ENCODE assay signal across 8 cellular contexts in genomic region chr10:26860542-26861325, GRCh38. TPM values are rescaled to one million over a fixed set of nuclear protein-coding genes. Genes with fewer than 3 reads are reported as not detected.
DNase-seq lines count a peak whose midpoint lies in the region; ATAC-seq and TF ChIP-seq lines count a peak whose summit lies in the region.

Gene ABI1 (minus strand): TSS chr10:26860958. CDS start chr10:26860863, 95 bp downstream.

- H3K4me3 Mint-ChIP-seq in activated CD4-positive, alpha-beta T cell treated with anti-CD3 and anti-CD28 coated beads, Interleukin-2, amount 10 ng/mL, durations not matched to agents 24 days and 14 days: peak within 1 kb of the TSS; percentile 88

- peak within 1 kb of the TSS; percentile 77 to 93 (median 87); a peak in 21 of 22 replicates for H3K4me2 ChIP-seq in BLaER1 treated with 17β-estradiol and CSF1 and Interleukin-3, amounts not matched to agents 10 nM and 100 nM

- peak; percentile 65 for ATAC-seq in HG03460 (IDR thresholded peaks at IDR 0.05; ENCODE audit: unreplicated experiment)

- H3K36me3 Mint-ChIP-seq in activated CD4-positive, alpha-beta T cell treated with anti-CD3 and anti-CD28 coated beads, Interleukin-2, amount 10 ng/mL, durations not matched to agents 24 days and 14 days (ENCODE audit: low read depth): peaks cover 9% of the 10 kb centered on the region

- peak; percentile 79 for TF ChIP-seq CTCF in colonic mucosa (IDR thresholded peaks at IDR 0.05)

- H4K20me1 ChIP-seq in BLaER1 treated with 17β-estradiol and CSF1 and Interleukin-3, amounts not matched to agents 10 nM and 100 nM: peaks cover 37 to 48% (median 40%) of the 10 kb centered on the region in 11 experiments

- H3K27me3 ChIP-seq in BLaER1 treated with 17β-estradiol and CSF1 and Interleukin-3, amounts not matched to agents 10 nM and 100 nM: no peaks in the 10 kb centered on the region
- H3K27me3 ChIP-seq in colonic mucosa: no peaks in the 10 kb centered on the region

- DNase-seq in GM19240 (ENCODE audit: insufficient read length, low spot score) (peak; percentile 85), NCI-H526 treated with DMSO at 0.1 percent for 48 hours (lab: John Stamatoyannopoulos, UW) (peak; percentile 93), colonic mucosa (peak; percentile 98), kidney tubule cell (ENCODE audit: low spot score) (peak; percentile 99)
- DNase-seq in activated CD4-positive, alpha-beta T cell treated with anti-CD3 and anti-CD28 coated beads, Interleukin-2, amount 10 ng/mL, durations not matched to agents 24 days and 14 days: peak; percentile 99
- DNase-seq in stimulated activated CD4-positive, alpha-beta T cell treated with anti-CD3 and anti-CD28 coated beads, Interleukin-1b, Interleukin-23, amount 100 ng/mL, for 24 hours (ENCODE audit: low read depth in 4 of 4, low spot score in 1 of 4): peak; percentile 94 to 96 (median 96)

- no peaks in the 10 kb centered on the region for H3K9me3 Mint-ChIP-seq in activated CD4-positive, alpha-beta T cell treated with anti-CD3 and anti-CD28 coated beads, Interleukin-2, amount 10 ng/mL, durations not matched to agents 24 days and 14 days

- H3K4me1 Mint-ChIP-seq in activated CD4-positive, alpha-beta T cell treated with anti-CD3 and anti-CD28 coated beads, Interleukin-2, amount 10 ng/mL, durations not matched to agents 24 days and 14 days: peaks cover 32% of the 10 kb centered on the region

- peaks cover 10% of the 10 kb centered on the region for H3K27me3 Mint-ChIP-seq in activated CD4-positive, alpha-beta T cell treated with anti-CD3 and anti-CD28 coated beads, Interleukin-2, amount 10 ng/mL, durations not matched to agents 24 days and 14 days

- peak within 1 kb of the TSS; percentile 95 to 100 (median 98) for H3K9ac ChIP-seq in BLaER1 treated with 17β-estradiol and CSF1 and Interleukin-3, amounts not matched to agents 10 nM and 100 nM
- H3K9ac ChIP-seq in colonic mucosa (ENCODE audit: low read depth in 2 of 2, low read length in 2 of 2): peak within 1 kb of the TSS; percentile 95 to 97

- H3K4me3 ChIP-seq in BLaER1 treated with 17β-estradiol and CSF1 and Interleukin-3, amounts not matched to agents 10 nM and 100 nM: peak within 1 kb of the TSS; percentile 93 to 99 (median 96)
- H3K4me3 ChIP-seq in colonic mucosa: peak within 1 kb of the TSS; percentile 93

- H3K9me3 ChIP-seq in BLaER1 treated with 17β-estradiol and CSF1 and Interleukin-3, amounts not matched to agents 10 nM and 100 nM (replicated peaks in 1 of 11): no peaks in the 10 kb centered on the region
- H3K9me3 ChIP-seq in colonic mucosa: no peaks in the 10 kb centered on the region

- H3K36me3 ChIP-seq in BLaER1 treated with 17β-estradiol and CSF1 and Interleukin-3, amounts not matched to agents 10 nM and 100 nM: 0 out of 22 replicates have a peak, but pooled peaks cover 0 to 6% (median 0%) of the 10 kb centered on the region in 11 experiments
- no peaks in the 10 kb centered on the region for H3K36me3 ChIP-seq in colonic mucosa

- intact Hi-C loops in activated CD4-positive, alpha-beta T cell treated with anti-CD3 and anti-CD28 coated beads, Interleukin-2, amount 10 ng/mL, durations not matched to agents 24 days and 14 days (cut with micrococcal nuclease): loop anchor here (1.0 to 10.0 kb wide), 8 partner anchors 123 to 644 kb away; partner anchors contain the start of genes ANKRD26, APBB1IP, MASTL and PDSS1
- intact Hi-C loops in colonic mucosa (cut with DNase I): no loop called here

- peak within 1 kb of the TSS; percentile 92 to 100 (median 97) for H3K27ac ChIP-seq in BLaER1 treated with 17β-estradiol and CSF1 and Interleukin-3, amounts not matched to agents 10 nM and 100 nM
- H3K27ac ChIP-seq in colonic mucosa: peak within 1 kb of the TSS; percentile 100

- peak within 1 kb of the TSS; percentile 98 for H3K27ac Mint-ChIP-seq in activated CD4-positive, alpha-beta T cell treated with anti-CD3 and anti-CD28 coated beads, Interleukin-2, amount 10 ng/mL, durations not matched to agents 24 days and 14 days

- H3K4me1 ChIP-seq in BLaER1 treated with 17β-estradiol and CSF1 and Interleukin-3, amounts not matched to agents 10 nM and 100 nM: peaks cover 37 to 53% (median 42%) of the 10 kb centered on the region in 10 experiments
- peaks cover 14% of the 10 kb centered on the region for H3K4me1 ChIP-seq in colonic mucosa

RNA-seq across cellular contexts. Expression of gene ABI1, which starts in this region (rescaled TPM):
- total RNA-seq in activated CD4-positive, alpha-beta T cell treated with anti-CD3 and anti-CD28 coated beads, Interleukin-2, amount 10 ng/mL, durations not matched to agents 24 days and 14 days: 54.5 and 55.7 TPM in 2 replicates
- 10 to 100 TPM; 45.6 to 65.3 TPM for total RNA-seq in colonic mucosa

Comparison
In these comparisons a context has a peak if more than half of its experiments do, and no peak if none do; other contexts are left out.
1. Peak in every context shown above with its lines: DNase-seq, ATAC-seq, H3K4me3 ChIP-seq and H3K27ac ChIP-seq.